ENCODE assay signal across 8 cellular contexts in the genomic region with DNA sequence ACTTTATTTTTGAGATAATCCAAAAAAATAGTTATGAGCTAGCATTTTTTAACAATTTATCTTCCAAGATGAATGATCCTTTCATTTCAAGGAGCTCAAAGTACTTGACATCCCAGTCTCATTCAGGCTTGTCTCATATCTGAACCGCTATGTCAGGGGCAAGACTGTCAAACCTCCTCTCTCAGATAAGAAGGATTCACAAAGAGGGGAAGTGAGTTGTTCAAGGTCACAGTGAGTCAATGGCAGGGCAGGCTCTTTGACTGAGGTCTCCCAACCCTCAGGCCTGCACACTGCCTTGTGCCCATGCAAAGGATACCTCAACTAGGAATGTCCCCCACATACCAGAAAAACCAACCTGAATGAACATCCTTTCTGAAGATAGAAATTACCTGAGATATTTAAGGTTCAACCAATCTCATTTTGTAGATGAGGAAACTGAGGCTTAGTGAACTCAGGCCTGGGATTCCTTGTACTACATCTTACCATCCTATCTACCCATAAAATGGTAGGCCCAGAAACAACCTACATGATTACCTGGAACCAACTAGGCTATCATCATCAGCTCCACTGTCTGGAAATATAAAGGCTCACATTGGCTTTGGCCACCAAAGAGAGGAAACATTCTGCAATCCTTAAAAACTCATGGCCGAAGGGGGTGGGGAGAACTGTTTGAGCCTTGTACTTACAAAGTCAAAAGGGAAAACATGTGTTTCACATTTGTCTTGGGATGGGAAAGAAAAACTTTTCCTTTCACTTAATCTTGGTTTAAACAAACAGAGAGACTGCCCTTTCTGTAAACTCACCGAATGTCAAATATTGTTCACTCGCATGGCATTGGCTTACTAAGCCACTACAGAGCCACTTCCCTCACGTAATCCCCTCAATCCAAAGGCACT. TPM values are rescaled to one million over a fixed set of nuclear protein-coding genes. Genes with fewer than 3 reads are reported as not detected.
DNase-seq lines count a peak whose midpoint lies in the region; ATAC-seq, FAIRE-seq and TF ChIP-seq lines count a peak whose summit lies in the region.

No MANE protein-coding gene starts in this region.

- H4K8ac ChIP-seq in mesenchymal stem cell (ENCODE audit: low read length), result no peak overlapping the region

- FAIRE-seq in astrocyte (lab: Jason Lieb, UNC), result no peak

- H4K20me1 ChIP-seq in astrocyte (ENCODE audit: insufficient read depth, low read length), result no peaks in the 10 kb centered on the region

- no peaks in the 10 kb centered on the region for H3K79me2 ChIP-seq in astrocyte (ENCODE audit: insufficient read depth, low read length)

- DNase-seq in A673 (ENCODE audit: low spot score) (no peak), astrocyte (ENCODE audit: low read depth) (no peak), mesenchymal stem cell (peak; percentile 100), SKM-1 treated with dmso at 0.1 percent for 144 hours (lab: John Stamatoyannopoulos, UW; ENCODE audit: unreplicated experiment) (no peak), NCI-H524 (lab: John Stamatoyannopoulos, UW) (no peak)

- 0% methylated on average over 3 of the region's 5 CpGs for WGBS in mesenchymal stem cell

- no peaks in the 10 kb centered on the region for H3K79me1 ChIP-seq in mesenchymal stem cell (replicated peaks; ENCODE audit: low read length, poor library complexity, severe bottlenecking)

- no peak overlapping the region for H3K14ac ChIP-seq in mesenchymal stem cell (ENCODE audit: low read length in 2 of 2)

- H3K4me3 Mint-ChIP-seq in astrocyte (ENCODE audit: unreplicated experiment), result peak overlapping the region; percentile 41

- H2BK120ac ChIP-seq in mesenchymal stem cell (ENCODE audit: low read depth, low read length), result no peak overlapping the region

- TSS peak; percentile 99 for BruUV-seq in A673 (replicated peaks; lab: Mats Ljungman, UMichigan)

- ATAC-seq in GM18519 (IDR thresholded peaks at IDR 0.05; ENCODE audit: low FRiP score, unreplicated experiment) (no peak), GM19467 (IDR thresholded peaks at IDR 0.05; ENCODE audit: unreplicated experiment) (no peak)

- H3K4me1 ChIP-seq in A673 (ENCODE audit: insufficient read depth, low read length, poor library complexity, severe bottlenecking) (peaks cover 23% of the 10 kb centered on the region), astrocyte (ENCODE audit: insufficient read depth, low read length) (peaks cover 43% of the 10 kb centered on the region), mesenchymal stem cell (ENCODE audit: control insufficient read depth, insufficient read depth, low read depth, low read length) (peaks cover 9% of the 10 kb centered on the region)

- peak overlapping the region; percentile 90 for H2BK5ac ChIP-seq in mesenchymal stem cell (ENCODE audit: low read depth, low read length, poor library complexity, severe bottlenecking)

- intact Hi-C loops in A673 (cut with micrococcal nuclease; ENCODE audit: unreplicated experiment), result no loop called here

- H2AFZ ChIP-seq in astrocyte (ENCODE audit: low read depth, low read length) (no peak overlapping the region), mesenchymal stem cell (ENCODE audit: low read depth, low read length) (no peak overlapping the region)

- H2BK12ac ChIP-seq in mesenchymal stem cell (ENCODE audit: low read length in 2 of 2), result peak overlapping the region in 1 of 2 experiments; percentile 95

- H3K9me3 Mint-ChIP-seq in astrocyte (ENCODE audit: unreplicated experiment), result no peaks in the 10 kb centered on the region

- H3K4me2 ChIP-seq in astrocyte (ENCODE audit: low read length) (peak overlapping the region; percentile 63), mesenchymal stem cell (ENCODE audit: low read length, poor library complexity, severe bottlenecking) (no peak overlapping the region)

- H3K18ac ChIP-seq in mesenchymal stem cell (ENCODE audit: low read depth in 1 of 2, low read length in 2 of 2), result peak overlapping the region; percentile 34 to 89

- peaks cover 49% of the 10 kb centered on the region for H3K4me1 Mint-ChIP-seq in astrocyte (ENCODE audit: low read depth, unreplicated experiment)

- peak overlapping the region; percentile 99 for H3K27ac Mint-ChIP-seq in astrocyte (ENCODE audit: unreplicated experiment)

- no peaks in the 10 kb centered on the region for H3K27me3 ChIP-seq in A673 (replicated peaks; ENCODE audit: insufficient read depth, low read depth, low read length, poor library complexity)
- H3K27me3 ChIP-seq in astrocyte (ENCODE audit: insufficient read depth, low read length), result no peaks in the 10 kb centered on the region
- H3K27me3 ChIP-seq in mesenchymal stem cell (ENCODE audit: control insufficient read depth in 1 of 2, insufficient read depth in 1 of 2, low read length in 2 of 2), result no peaks in the 10 kb centered on the region

- no peaks in the 10 kb centered on the region for H3K36me3 Mint-ChIP-seq in astrocyte (ENCODE audit: low read depth, unreplicated experiment)

- H3K9ac ChIP-seq in astrocyte (ENCODE audit: low read length), result peak overlapping the region; percentile 91
- peak overlapping the region; percentile 91 for H3K9ac ChIP-seq in mesenchymal stem cell (ENCODE audit: low read length)

- H3K27ac ChIP-seq in A673 (ENCODE audit: low read depth, low read length, poor library complexity, severe bottlenecking) (peak overlapping the region; percentile 78), KOPT-K1 (ENCODE audit: low read depth, low read length, poor library complexity, severe bottlenecking) (peak overlapping the region; percentile 64), astrocyte (ENCODE audit: low read depth, low read length) (peak overlapping the region; percentile 99), mesenchymal stem cell (ENCODE audit: low read length, poor library complexity, severe bottlenecking) (peak overlapping the region; percentile 99)

- POLR2A ChIA-PET in A673 (lab: Charles Lee; ENCODE audit: low non-redundant PET), result interaction anchor here (0.7 kb wide), 2 partner anchors 94 to 123 kb away, joined by 3 to 8 read pairs; no protein-coding TSS in a partner anchor

- TF ChIP-seq CTCF in A673 (conservative IDR thresholded peaks at IDR 0.05; ENCODE audit: low read depth, low read length) (no peak), astrocyte (IDR thresholded peaks at IDR 0.05; ENCODE audit: insufficient read depth, low read depth, low read length) (no peak)

- CTCF ChIA-PET in A673 (lab: Charles Lee), result no interaction called here

- H4K91ac ChIP-seq in mesenchymal stem cell (ENCODE audit: low read length), result peak overlapping the region; percentile 8

- H3K27me3 Mint-ChIP-seq in astrocyte (ENCODE audit: low read depth, unreplicated experiment), result no peaks in the 10 kb centered on the region

- H3K4me3 ChIP-seq in A673 (ENCODE audit: low read depth, low read length, poor library complexity, severe bottlenecking) (no peak overlapping the region), astrocyte (ENCODE audit: insufficient read depth, low read depth, low read length) (peak overlapping the region; percentile 14), mesenchymal stem cell (ENCODE audit: insufficient read depth in 1 of 2, low read depth in 1 of 2, low read length in 2 of 2) (peak overlapping the region in 1 of 2 experiments; percentile 62)

- no peak overlapping the region for H2BK15ac ChIP-seq in mesenchymal stem cell (ENCODE audit: low read depth, poor library complexity, severe bottlenecking)

- H2AK5ac ChIP-seq in mesenchymal stem cell (ENCODE audit: low read length, severe bottlenecking), result peak overlapping the region; percentile 91

- H3K23ac ChIP-seq in mesenchymal stem cell (ENCODE audit: low read length in 2 of 2), result no peak overlapping the region

- H3K36me3 ChIP-seq in A673 (ENCODE audit: insufficient read depth, low read length, poor library complexity, severe bottlenecking) (no peaks in the 10 kb centered on the region), KOPT-K1 (ENCODE audit: insufficient read depth, low read length) (no peaks in the 10 kb centered on the region), astrocyte (ENCODE audit: insufficient read depth, low read length) (no peaks in the 10 kb centered on the region), mesenchymal stem cell (ENCODE audit: control insufficient read depth in 1 of 2, insufficient read depth in 2 of 2, low read depth in 1 of 2, low read length in 2 of 2) (no peaks in the 10 kb centered on the region)

- H3K9me3 ChIP-seq in A673 (ENCODE audit: low read depth, low read length, poor library complexity, severe bottlenecking) (no peaks in the 10 kb centered on the region), KOPT-K1 (ENCODE audit: insufficient read depth, low read length, poor library complexity, severe bottlenecking) (no peaks in the 10 kb centered on the region), astrocyte (ENCODE audit: insufficient read depth, low read depth, low read length) (no peaks in the 10 kb centered on the region), mesenchymal stem cell (ENCODE audit: control insufficient read depth, low read length) (no peaks in the 10 kb centered on the region)

- peak overlapping the region; percentile 15 to 87 for H3K4ac ChIP-seq in mesenchymal stem cell (ENCODE audit: low read depth in 1 of 2, low read length in 2 of 2)

RNA-seq across cellular contexts. Expression of a gene that starts 51.1 kb away (rescaled TPM):
- total RNA-seq in A673 (2021) (0.24 and 0.59 TPM in 2 replicates), astrocyte (63.3 and 100 TPM in 2 replicates)
- 10.2 TPM for polyA plus RNA-seq in mesenchymal stem cell (2013, experiment 1 of 2)
- 9.7 TPM for polyA plus RNA-seq in mesenchymal stem cell (2013, experiment 2 of 2)

Comparison
In these comparisons a context has a peak if more than half of its experiments do, and no peak if none do; other contexts are left out.
1. RNA of a gene that starts 51.1 kb away (total RNA-seq): 63.3 to 100 TPM in astrocyte; 0.24 to 0.59 TPM in A673; every median in the first group is over 10 times any median in the second.
2. Peak in every context shown above with its lines, with median percentiles within 50 percentile points of each other: H3K27ac ChIP-seq.